In the genomic region with DNA sequence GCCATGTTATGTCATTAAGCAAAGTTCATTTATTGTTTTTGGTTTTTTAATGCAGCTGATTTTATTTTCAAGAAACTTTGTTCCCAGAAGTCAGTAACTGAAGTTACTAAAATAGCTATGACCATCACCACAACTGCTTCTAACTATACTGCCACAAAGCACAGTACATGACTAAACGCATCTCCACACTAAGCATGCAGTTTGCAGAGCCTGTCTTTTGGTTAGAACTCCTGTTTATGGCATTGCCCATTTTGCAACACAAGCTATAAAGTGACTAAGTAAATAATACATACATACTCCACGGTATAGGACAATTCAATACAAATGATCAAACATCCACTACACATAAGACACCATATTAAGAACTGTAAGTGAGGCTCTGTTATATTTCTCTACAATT, we compare ENCODE assay signal across 11 cellular contexts.
DNase-seq lines count a peak whose midpoint lies in the region; ATAC-seq and TF ChIP-seq lines count a peak whose summit lies in the region.
"Had no signal": no experiment of that assay in that cellular context is flagged by ENCODE, and none has a peak within 500 bp of the region (broad histone marks: within the 10 kb centered on the region; RNA-seq: fewer than 3 reads in every experiment).

No MANE protein-coding gene starts in this region.

- CTCF ChIA-PET in activated naive CD4-positive, alpha-beta T cell treated with anti-CD3 and anti-CD28 coated beads for 36 hours (lab: Charles Lee): interaction anchor here (1.2 kb wide), 1 partner anchor 12 kb away, joined by 3 read pairs; no protein-coding TSS in a partner anchor

- peak overlapping the region; percentile 12 to 29 for H3K27ac Mint-ChIP-seq in activated naive CD4-positive, alpha-beta T cell treated with anti-CD3 and anti-CD28 coated beads, Interleukin-2, amount 50 U/mL, for 72 hours
- H3K27ac Mint-ChIP-seq in activated naive CD4-positive, alpha-beta T cell treated with anti-CD3 and anti-CD28 coated beads for 36 hours: no peak overlapping the region

- no peak for ATAC-seq in activated naive CD4-positive, alpha-beta T cell treated with anti-CD3 and anti-CD28 coated beads, Interleukin-2, amount 50 U/mL, for 72 hours
- ATAC-seq in HG02759 (IDR thresholded peaks at IDR 0.05; ENCODE audit: unreplicated experiment): no peak

- no peaks in the 10 kb centered on the region for H3K9me3 ChIP-seq in KOPT-K1 (ENCODE audit: insufficient read depth, low read length, poor library complexity, severe bottlenecking)
- no peaks in the 10 kb centered on the region for H3K9me3 ChIP-seq in WERI-Rb-1 (ENCODE audit: severe bottlenecking)

- H3K27me3 Mint-ChIP-seq in activated naive CD4-positive, alpha-beta T cell treated with anti-CD3 and anti-CD28 coated beads for 36 hours (ENCODE audit: low read depth): no peaks in the 10 kb centered on the region

- intact Hi-C loops in activated naive CD4-positive, alpha-beta T cell treated with anti-CD3 and anti-CD28 coated beads for 36 hours (cut with micrococcal nuclease): no loop called here

- peaks cover 72% of the 10 kb centered on the region for H3K4me1 Mint-ChIP-seq in activated naive CD4-positive, alpha-beta T cell treated with anti-CD3 and anti-CD28 coated beads for 36 hours (ENCODE audit: low read depth)

- H3K4me3 Mint-ChIP-seq in activated naive CD4-positive, alpha-beta T cell treated with anti-CD3 and anti-CD28 coated beads for 36 hours: no peak overlapping the region

- peaks cover 4% of the 10 kb centered on the region in 2 donors for H3K36me3 Mint-ChIP-seq in activated naive CD4-positive, alpha-beta T cell treated with anti-CD3 and anti-CD28 coated beads, Interleukin-2, amount 50 U/mL, for 72 hours
- H3K36me3 Mint-ChIP-seq in activated naive CD4-positive, alpha-beta T cell treated with anti-CD3 and anti-CD28 coated beads for 36 hours (ENCODE audit: low read depth): peaks cover 2% of the 10 kb centered on the region

- H3K9me3 Mint-ChIP-seq in activated naive CD4-positive, alpha-beta T cell treated with anti-CD3 and anti-CD28 coated beads, Interleukin-2, amount 50 U/mL, for 72 hours: peaks cover 0 to 4% of the 10 kb centered on the region in 2 donors
- peaks cover 1% of the 10 kb centered on the region for H3K9me3 Mint-ChIP-seq in activated naive CD4-positive, alpha-beta T cell treated with anti-CD3 and anti-CD28 coated beads for 36 hours

- H3K36me3 ChIP-seq in KOPT-K1 (ENCODE audit: insufficient read depth, low read length) (no peaks in the 10 kb centered on the region), WERI-Rb-1 (no peaks in the 10 kb centered on the region)

- H3K27me3 ChIP-seq in WERI-Rb-1 (ENCODE audit: insufficient read depth, low read depth, severe bottlenecking): no peaks in the 10 kb centered on the region

- H3K4me3 ChIP-seq in choroid plexus epithelial cell (ENCODE audit: low read depth, low read length) (no peak overlapping the region), skeletal muscle cell (ENCODE audit: low read depth, low read length) (no peak overlapping the region), WERI-Rb-1 (ENCODE audit: low read depth, low read length) (no peak overlapping the region)

- peak overlapping the region; percentile 86 for H3K27ac ChIP-seq in KOPT-K1 (ENCODE audit: low read depth, low read length, poor library complexity, severe bottlenecking)
- no peak overlapping the region for H3K27ac ChIP-seq in WERI-Rb-1

- no peak for DNase-seq in activated naive CD4-positive, alpha-beta T cell treated with anti-CD3 and anti-CD28 coated beads, Interleukin-2, amount 50 U/mL, for 72 hours (ENCODE audit: low spot score in 2 of 2)
- no peak for DNase-seq in activated naive CD4-positive, alpha-beta T cell treated with anti-CD3 and anti-CD28 coated beads for 36 hours
- DNase-seq in choroid plexus epithelial cell (ENCODE audit: low read depth): peak; percentile 18
- DNase-seq in skeletal muscle cell (ENCODE audit: low read depth): peak; percentile 11
- DNase-seq in NCI-H2227 treated with DMSO at 0.1 percent for 48 hours (lab: John Stamatoyannopoulos, UW): no peak
- no peak for DNase-seq in WERI-Rb-1
- DNase-seq: stimulated activated CD4-positive, alpha-beta T cell treated with anti-CD3 and anti-CD28 coated beads, Interleukin-4, amount 100 ng/mL, for 1 hour; stimulated activated naive CD4-positive, alpha-beta T cell; T-helper 9 cell had no signal

- no peak for TF ChIP-seq CTCF in choroid plexus epithelial cell (conservative IDR thresholded peaks at IDR 0.05; ENCODE audit: low read depth, low read length)
- no peak for TF ChIP-seq CTCF in WERI-Rb-1 (IDR thresholded peaks at IDR 0.05; ENCODE audit: low read depth, low read length)

Comparison
In these comparisons a context has a peak if more than half of its experiments do, and no peak if none do; other contexts are left out.
1. DNase-seq: peak in choroid plexus epithelial cell (single experiment) and skeletal muscle cell (single experiment); none in activated naive CD4-positive, alpha-beta T cell treated with anti-CD3 and anti-CD28 coated beads, Interleukin-2, amount 50 U/mL, for 72 hours (0 of 2), activated naive CD4-positive, alpha-beta T cell treated with anti-CD3 and anti-CD28 coated beads for 36 hours (single experiment), NCI-H2227 treated with DMSO at 0.1 percent for 48 hours (single experiment) and WERI-Rb-1 (single experiment).